8 cellular contexts compared by ENCODE assay signal in genomic region chr7:135147899-135148721, GRCh38. TPM values are rescaled to one million over a fixed set of nuclear protein-coding genes. Genes with fewer than 3 reads are reported as not detected.
DNase-seq lines count a peak whose midpoint lies in the region; ATAC-seq and TF ChIP-seq lines count a peak whose summit lies in the region.

TSS of gene TMEM140 (plus strand) at chr7:135148072. CDS start at chr7:135164442, 16,370 bp downstream.

- peak within 1 kb of the TSS; percentile 94 for H3K27ac ChIP-seq in CD4-positive, CD25-positive, alpha-beta regulatory T cell (ENCODE audit: insufficient read depth, low read length, poor library complexity, severe bottlenecking)
- H3K27ac ChIP-seq in upper lobe of right lung: peak within 1 kb of the TSS; percentile 96

- H3K4me3 Mint-ChIP-seq in CD4-positive, CD25-positive, alpha-beta regulatory T cell: peak within 1 kb of the TSS; percentile 87 to 94 (median 92)
- H3K4me3 Mint-ChIP-seq in WTC11 (no peak within 1 kb of the TSS), endothelial cell (ENCODE audit: unreplicated experiment) (no peak within 1 kb of the TSS)

- H3K9me3 Mint-ChIP-seq in CD4-positive, CD25-positive, alpha-beta regulatory T cell: peaks cover 0 to 4% (median 3%) of the 10 kb centered on the region in 7 donors
- H3K9me3 Mint-ChIP-seq in WTC11: peaks cover 5% of the 10 kb centered on the region
- H3K9me3 Mint-ChIP-seq in endothelial cell (ENCODE audit: unreplicated experiment): no peaks in the 10 kb centered on the region

- no peaks in the 10 kb centered on the region for H3K27me3 ChIP-seq in CD4-positive, CD25-positive, alpha-beta regulatory T cell (ENCODE audit: control insufficient read depth, insufficient read depth, low read length)
- no peaks in the 10 kb centered on the region for H3K27me3 ChIP-seq in mononuclear cell (ENCODE audit: insufficient read depth, low read length)
- no peaks in the 10 kb centered on the region for H3K27me3 ChIP-seq in upper lobe of right lung

- H3K27me3 Mint-ChIP-seq in CD4-positive, CD25-positive, alpha-beta regulatory T cell: no peaks in the 10 kb centered on the region
- H3K27me3 Mint-ChIP-seq in WTC11 (ENCODE audit: low read depth) (no peaks in the 10 kb centered on the region), endothelial cell (ENCODE audit: unreplicated experiment) (peaks cover 3% of the 10 kb centered on the region)

- peak within 1 kb of the TSS; percentile 99 for H3K4me3 ChIP-seq in CD4-positive, CD25-positive, alpha-beta regulatory T cell (ENCODE audit: low read depth, low read length)
- peak within 1 kb of the TSS; percentile 64 for H3K4me3 ChIP-seq in mononuclear cell (ENCODE audit: low read length)
- H3K4me3 ChIP-seq in upper lobe of right lung: peak within 1 kb of the TSS; percentile 61

- peaks cover 56% of the 10 kb centered on the region for H3K4me1 ChIP-seq in CD4-positive, CD25-positive, alpha-beta regulatory T cell (ENCODE audit: control insufficient read depth, insufficient read depth, low read length, poor library complexity, severe bottlenecking)
- H3K4me1 ChIP-seq in mononuclear cell (ENCODE audit: insufficient read depth, low read length): peaks cover 46% of the 10 kb centered on the region
- peaks cover 43% of the 10 kb centered on the region for H3K4me1 ChIP-seq in upper lobe of right lung

- TF ChIP-seq CTCF in WTC11 (IDR thresholded peaks at IDR 0.05): no peak
- TF ChIP-seq CTCF in upper lobe of right lung (IDR thresholded peaks at IDR 0.05): no peak
- no peak for TF ChIP-seq CTCF in endothelial cell (IDR thresholded peaks at IDR 0.05; ENCODE audit: unreplicated experiment)

- intact Hi-C loops in upper lobe of right lung (cut with DNase I): no loop called here

- peak; percentile 76 to 85 for ATAC-seq in CD4-positive, CD25-positive, alpha-beta regulatory T cell (ENCODE audit: low read depth in 2 of 2)
- ATAC-seq in GM19397 (IDR thresholded peaks at IDR 0.05; ENCODE audit: unreplicated experiment): peak; percentile 66
- ATAC-seq in HG03460 (IDR thresholded peaks at IDR 0.05; ENCODE audit: unreplicated experiment): peak; percentile 70
- ATAC-seq in WTC11: no peak
- ATAC-seq in upper lobe of right lung: peak; percentile 83

- POLR2A ChIA-PET in WTC11 (lab: Charles Lee): no interaction called here

- DNase-seq in CD4-positive, CD25-positive, alpha-beta regulatory T cell: peak; percentile 42 to 92 (median 82)
- no peak for DNase-seq in WTC11 (ENCODE audit: low spot score)
- DNase-seq in dermis microvascular lymphatic vessel endothelial cell (ENCODE audit: low read depth in 2 of 2): peak; percentile 92 to 95
- DNase-seq in upper lobe of right lung: no peak
- DNase-seq in endothelial cell (ENCODE audit: low spot score): no peak

- H3K4me1 Mint-ChIP-seq in CD4-positive, CD25-positive, alpha-beta regulatory T cell: peaks cover 5 to 70% (median 58%) of the 10 kb centered on the region in 4 donors
- H3K4me1 Mint-ChIP-seq in WTC11 (peaks cover 13% of the 10 kb centered on the region), endothelial cell (ENCODE audit: unreplicated experiment) (peaks cover 6% of the 10 kb centered on the region)

- H3K36me3 ChIP-seq in CD4-positive, CD25-positive, alpha-beta regulatory T cell (ENCODE audit: control insufficient read depth, insufficient read depth, low read length): peaks cover 19% of the 10 kb centered on the region
- H3K36me3 ChIP-seq in upper lobe of right lung: no peaks in the 10 kb centered on the region

- peaks cover 0 to 3% of the 10 kb centered on the region in 2 experiments for H3K9me3 ChIP-seq in CD4-positive, CD25-positive, alpha-beta regulatory T cell (ENCODE audit: control insufficient read depth in 2 of 2, low read length in 2 of 2)
- H3K9me3 ChIP-seq in mononuclear cell (ENCODE audit: low read depth, low read length) (no peaks in the 10 kb centered on the region), upper lobe of right lung (no peaks in the 10 kb centered on the region)

- peaks cover 15% of the 10 kb centered on the region for H3K36me3 Mint-ChIP-seq in CD4-positive, CD25-positive, alpha-beta regulatory T cell
- H3K36me3 Mint-ChIP-seq in WTC11 (no peaks in the 10 kb centered on the region), endothelial cell (ENCODE audit: low read depth, unreplicated experiment) (peaks cover 3% of the 10 kb centered on the region)

- peak within 1 kb of the TSS; percentile 96 to 98 (median 97) for H3K27ac Mint-ChIP-seq in CD4-positive, CD25-positive, alpha-beta regulatory T cell
- no peak within 1 kb of the TSS for H3K27ac Mint-ChIP-seq in WTC11
- no peak within 1 kb of the TSS for H3K27ac Mint-ChIP-seq in endothelial cell (ENCODE audit: unreplicated experiment)

- CTCF ChIA-PET in WTC11 (lab: Charles Lee): interaction anchor here (1.3 to 1.6 kb wide), 2 partner anchors 13 to 22 kb away, joined by 3 to 5 read pairs; partner anchors contain the start of gene CYREN

TF ChIP-seq in WTC11, 78 proteins besides CTCF, POLR2A, EP300 and RAD21:
- TF ChIP-seq JAZF1 (CRISPR knock-in tag; IDR thresholded peaks at IDR 0.05) (no peak), GABPB1 (CRISPR knock-in tag; IDR thresholded peaks at IDR 0.05) (peak; percentile 96), RELA (CRISPR knock-in tag; IDR thresholded peaks at IDR 0.05; ENCODE audit: borderline replicate concordance) (no peak), AR (CRISPR knock-in tag; IDR thresholded peaks at IDR 0.05) (no peak), GTF2I (CRISPR knock-in tag; conservative IDR thresholded peaks at IDR 0.05) (no peak), ZNF281 (CRISPR knock-in tag; IDR thresholded peaks at IDR 0.05) (no peak), FOXP4 (CRISPR knock-in tag; IDR thresholded peaks at IDR 0.05) (no peak), SMAD3 (CRISPR knock-in tag; IDR thresholded peaks at IDR 0.05; ENCODE audit: borderline replicate concordance) (no peak)

RNA-seq across cellular contexts. Expression of gene TMEM140, which starts in this region (rescaled TPM):
- total RNA-seq in CD4-positive, CD25-positive, alpha-beta regulatory T cell: 44.7 TPM
- 10 to 100 TPM; 18.9 to 39.3 (median 30.3) TPM for polyA plus RNA-seq in CD4-positive, CD25-positive, alpha-beta regulatory T cell
- total RNA-seq in WTC11 (2021) (0.11 to 0.14 TPM in 2 of 3 replicates, not detected in the other), dermis microvascular lymphatic vessel endothelial cell (18.5 and 49.4 TPM in 2 replicates), mononuclear cell (51.4 TPM), upper lobe of right lung (31.2 TPM), endothelial cell (ENCODE audit: unreplicated experiment) (not detected)

Comparison
In these comparisons a context has a peak if more than half of its experiments do, and no peak if none do; other contexts are left out.
1. RNA of gene TMEM140 (total RNA-seq): 51.4 TPM in mononuclear cell (single experiment), 44.7 TPM in CD4-positive, CD25-positive, alpha-beta regulatory T cell (single experiment), 31.2 TPM in upper lobe of right lung (single experiment) and 18.5 to 49.4 TPM in dermis microvascular lymphatic vessel endothelial cell; 0.11 to 0.14 TPM in WTC11 and not detected in endothelial cell (single experiment); every median in the first group is over 10 times any median in the second.
2. DNase-seq: peak in CD4-positive, CD25-positive, alpha-beta regulatory T cell (3 of 3) and dermis microvascular lymphatic vessel endothelial cell (2 of 2); none in WTC11 (single experiment), upper lobe of right lung (single experiment) and endothelial cell (single experiment).
3. H3K27ac Mint-ChIP-seq: peak in CD4-positive, CD25-positive, alpha-beta regulatory T cell (3 of 3); none in WTC11 (single experiment) and endothelial cell (single experiment).
4. H3K4me3 Mint-ChIP-seq: peak in CD4-positive, CD25-positive, alpha-beta regulatory T cell (4 of 4); none in WTC11 (single experiment) and endothelial cell (single experiment).
5. Peak in every context shown above with its lines, with median percentiles within 50 percentile points of each other: H3K4me3 ChIP-seq.